ENCODE assay signal across 8 cellular contexts in the genomic region with DNA sequence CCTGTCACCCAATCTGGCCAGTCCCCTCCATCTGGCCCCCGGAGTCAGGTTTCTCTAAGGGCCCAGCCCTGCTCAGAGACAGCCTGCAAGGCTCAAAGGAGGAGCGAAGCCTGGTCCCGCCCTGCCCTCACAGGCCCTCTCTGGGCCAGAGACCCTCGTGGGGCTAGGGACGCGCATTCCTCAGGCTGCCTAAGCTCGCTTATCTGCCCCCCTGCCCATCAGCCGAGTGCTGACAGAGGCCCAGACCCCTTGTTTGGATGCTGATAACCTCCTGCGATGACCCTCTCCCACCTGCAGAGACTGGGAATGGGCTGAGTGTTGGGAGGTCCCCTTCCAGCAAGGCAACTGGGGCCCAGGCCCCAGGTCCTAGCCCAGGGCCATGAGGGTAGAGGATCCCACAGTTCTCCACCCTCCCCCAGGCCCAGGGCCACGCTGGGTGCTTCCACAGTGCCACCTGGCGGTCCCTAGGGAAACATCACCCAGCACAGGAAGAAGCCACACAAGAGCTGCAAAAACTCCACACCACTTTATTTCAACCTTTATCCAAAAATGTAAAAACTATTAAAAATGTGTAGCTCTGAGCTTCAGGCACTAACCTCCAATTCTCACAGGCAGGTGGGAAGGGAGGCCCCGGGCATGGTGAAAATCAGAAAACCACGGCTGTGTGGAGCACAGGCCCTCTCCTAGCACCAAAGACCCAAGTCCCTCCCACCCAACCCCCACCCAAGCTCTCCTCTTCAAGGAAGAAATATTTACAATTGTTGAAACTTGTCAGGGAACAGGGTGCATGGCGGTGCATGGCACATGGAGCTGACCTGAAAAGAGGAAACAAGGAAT. TPM values are rescaled to one million over a fixed set of nuclear protein-coding genes. Genes with fewer than 3 reads are reported as not detected.
DNase-seq lines count a peak whose midpoint lies in the region; ATAC-seq and TF ChIP-seq lines count a peak whose summit lies in the region.

No MANE protein-coding gene starts in this region.

- DNase-seq in A172 (ENCODE audit: low spot score) (peak; percentile 48), NCI-H1694 treated with DMSO at 0.1 percent for 48 hours (lab: John Stamatoyannopoulos, UW) (peak; percentile 68), WERI-Rb-1 (peak; percentile 73), T47D (ENCODE audit: low read depth in 1 of 2, low spot score in 1 of 2) (peak; percentile 79 to 94), kidney epithelial cell (ENCODE audit: low read depth) (no peak)
- peak; percentile 73 to 78 for DNase-seq in stimulated activated CD4-positive, alpha-beta T cell treated with anti-CD3 and anti-CD28 coated beads, Interleukin-2, amount 100 ng/mL, for 48 hours

- TF ChIP-seq CTCF in GM12874 (IDR thresholded peaks at IDR 0.05; ENCODE audit: insufficient read depth, low read depth, low read length) (peak; percentile 93), WERI-Rb-1 (IDR thresholded peaks at IDR 0.05; ENCODE audit: low read depth, low read length) (peak; percentile 89), kidney epithelial cell (IDR thresholded peaks at IDR 0.05; ENCODE audit: insufficient read depth, low read length, poor library complexity, severe bottlenecking) (peak; percentile 96)

- H3K4me3 ChIP-seq in WERI-Rb-1 (ENCODE audit: low read depth, low read length) (no peak overlapping the region), kidney epithelial cell (ENCODE audit: low read depth, low read length) (no peak overlapping the region)

- no peaks in the 10 kb centered on the region for H3K9me3 ChIP-seq in WERI-Rb-1 (ENCODE audit: severe bottlenecking)

- H3K36me3 ChIP-seq in WERI-Rb-1 (peaks cover 21% of the 10 kb centered on the region), kidney epithelial cell (ENCODE audit: control insufficient read depth, insufficient read depth, low read length) (no peaks in the 10 kb centered on the region)

- H3K27me3 ChIP-seq in WERI-Rb-1 (ENCODE audit: insufficient read depth, low read depth, severe bottlenecking) (no peaks in the 10 kb centered on the region), kidney epithelial cell (ENCODE audit: control insufficient read depth, insufficient read depth, low read length) (peaks cover 35% of the 10 kb centered on the region)

- in situ Hi-C loops in T47D (cut with HindIII; ENCODE audit: low pct_unique_long_range_greater_than_20kb, low sequenced_read_pairs), result no loop called here

- ATAC-seq in GM21528 (IDR thresholded peaks at IDR 0.05; ENCODE audit: low FRiP score, unreplicated experiment), result no peak

- H3K27ac ChIP-seq in WERI-Rb-1, result peak overlapping the region; percentile 63

RNA-seq across cellular contexts. Expression of a gene that starts 2.2 kb away (rescaled TPM):
- total RNA-seq in A172 (2014; rRNA removed; shearing (Covaris generic)), result 65.5 and 96.9 TPM in 2 replicates
- total RNA-seq in kidney epithelial cell, result 98.6 and 115 TPM in 2 replicates

RNA-seq across cellular contexts. Expression of a gene that starts 5.1 kb away (rescaled TPM):
- total RNA-seq in A172 (2014; rRNA removed; shearing (Covaris generic)), result not detected in 2 replicates
- total RNA-seq in kidney epithelial cell, result not detected in 2 replicates

RNA-seq across cellular contexts. Expression of a gene that starts 37.2 kb away (rescaled TPM):
- total RNA-seq in A172 (2014; rRNA removed; shearing (Covaris generic)), result 82.2 and 98.2 TPM in 2 replicates
- total RNA-seq in kidney epithelial cell, result 72.8 and 78.9 TPM in 2 replicates
